13 cellular contexts compared by ENCODE assay signal in the genomic region with DNA sequence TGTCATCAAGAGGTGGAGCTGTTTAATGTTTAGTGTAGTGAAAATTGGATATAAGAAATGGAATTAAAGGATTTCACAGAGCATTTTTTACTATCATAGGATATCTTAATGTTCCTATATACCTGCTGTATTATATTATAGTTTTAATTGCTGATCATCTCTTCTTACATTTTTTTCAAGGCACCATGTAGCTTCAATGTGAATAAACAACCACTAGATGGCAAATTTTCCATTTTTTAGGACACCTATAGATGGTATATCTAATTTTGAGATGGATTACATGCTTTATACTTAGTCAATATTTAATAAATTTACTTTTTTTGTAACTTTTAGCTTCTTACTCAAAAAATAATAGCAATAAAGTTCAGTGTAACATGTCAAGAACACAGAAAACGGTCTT. TPM values are rescaled to one million over a fixed set of nuclear protein-coding genes. Genes with fewer than 3 reads are reported as not detected.
DNase-seq lines count a peak whose midpoint lies in the region; ATAC-seq and TF ChIP-seq lines count a peak whose summit lies in the region.
"Had no signal": no experiment of that assay in that cellular context is flagged by ENCODE, and none has a peak within 500 bp of the region (broad histone marks: within the 10 kb centered on the region; RNA-seq: fewer than 3 reads in every experiment).

No MANE protein-coding gene starts in this region.

- no peaks in the 10 kb centered on the region for H3K36me3 Mint-ChIP-seq in brain
- H3K36me3 Mint-ChIP-seq in natural killer cell treated with Interleukin-12 subunit alpha and Interleukin-12 subunit beta and Interleukin-15 and Interleukin-18, amount 100 ng/mL, for 72 hours, result no peaks in the 10 kb centered on the region
- H3K36me3 Mint-ChIP-seq: activated naive CD4-positive, alpha-beta T cell treated with anti-CD3 and anti-CD28 coated beads, Interleukin-2, amount 10 ng/mL, durations not matched to agents 7 days and 5 days; WTC11 had no signal

- ATAC-seq in GM18861 (IDR thresholded peaks at IDR 0.05; ENCODE audit: unreplicated experiment), result no peak
- no peak for ATAC-seq in natural killer cell treated with Interleukin-12 subunit alpha and Interleukin-12 subunit beta and Interleukin-15 and Interleukin-18, amount 100 ng/mL, for 72 hours
- ATAC-seq: WTC11 had no signal

- H3K4me3 ChIP-seq in retinal pigment epithelial cell (ENCODE audit: low read length), result no peak overlapping the region
- H3K4me3 ChIP-seq: tibial artery had no signal

- no peaks in the 10 kb centered on the region for H3K9me3 Mint-ChIP-seq in brain
- peaks cover 12% of the 10 kb centered on the region for H3K9me3 Mint-ChIP-seq in natural killer cell treated with Interleukin-12 subunit alpha and Interleukin-12 subunit beta and Interleukin-15 and Interleukin-18, amount 100 ng/mL, for 72 hours
- H3K9me3 Mint-ChIP-seq: WTC11 had no signal

- peaks cover 4% of the 10 kb centered on the region for H3K27me3 Mint-ChIP-seq in brain
- H3K27me3 Mint-ChIP-seq in natural killer cell treated with Interleukin-12 subunit alpha and Interleukin-12 subunit beta and Interleukin-15 and Interleukin-18, amount 100 ng/mL, for 72 hours, result no peaks in the 10 kb centered on the region
- H3K27me3 Mint-ChIP-seq: activated naive CD4-positive, alpha-beta T cell treated with anti-CD3 and anti-CD28 coated beads, Interleukin-2, amount 10 ng/mL, durations not matched to agents 7 days and 5 days had no signal

- H3K27ac Mint-ChIP-seq in brain, result no peak overlapping the region
- no peak overlapping the region for H3K27ac Mint-ChIP-seq in natural killer cell treated with Interleukin-12 subunit alpha and Interleukin-12 subunit beta and Interleukin-15 and Interleukin-18, amount 100 ng/mL, for 72 hours
- H3K27ac Mint-ChIP-seq: activated naive CD4-positive, alpha-beta T cell treated with anti-CD3 and anti-CD28 coated beads, Interleukin-2, amount 10 ng/mL, durations not matched to agents 7 days and 5 days; WTC11 had no signal

- TF ChIP-seq CTCF in brain (conservative IDR thresholded peaks at IDR 0.05), result peak; percentile 62 to 71
- peak; percentile 54 for TF ChIP-seq CTCF in retinal pigment epithelial cell (conservative IDR thresholded peaks at IDR 0.05; ENCODE audit: low read depth, low read length)

- DNase-seq in NCI-H510A treated with DMSO at 0.1 percent for 48 hours (lab: John Stamatoyannopoulos, UW) (peak; percentile 14), NCI-H510A (lab: John Stamatoyannopoulos, UW) (no peak), NCI-H1105 (lab: John Stamatoyannopoulos, UW) (peak; percentile 14), retinal pigment epithelial cell (ENCODE audit: low read depth) (no peak)
- no peak for DNase-seq in natural killer cell treated with Interleukin-12 subunit alpha and Interleukin-12 subunit beta and Interleukin-15 and Interleukin-18, amount 100 ng/mL, for 72 hours (ENCODE audit: low spot score)
- no peak for DNase-seq in stimulated activated CD4-positive, alpha-beta T cell treated with anti-CD3 and anti-CD28 coated beads, Interleukin-4, amount 100 ng/mL, for 4 hours
- DNase-seq: activated naive CD4-positive, alpha-beta T cell treated with anti-CD3 and anti-CD28 coated beads, Interleukin-2, amount 10 ng/mL, durations not matched to agents 7 days and 5 days; NCI-H1048; tibial artery had no signal

- H3K4me3 Mint-ChIP-seq in brain, result no peak overlapping the region
- no peak overlapping the region for H3K4me3 Mint-ChIP-seq in natural killer cell treated with Interleukin-12 subunit alpha and Interleukin-12 subunit beta and Interleukin-15 and Interleukin-18, amount 100 ng/mL, for 72 hours
- H3K4me3 Mint-ChIP-seq: activated naive CD4-positive, alpha-beta T cell treated with anti-CD3 and anti-CD28 coated beads, Interleukin-2, amount 10 ng/mL, durations not matched to agents 7 days and 5 days; WTC11 had no signal

- no peaks in the 10 kb centered on the region for H3K4me1 Mint-ChIP-seq in brain
- H3K4me1 Mint-ChIP-seq in natural killer cell treated with Interleukin-12 subunit alpha and Interleukin-12 subunit beta and Interleukin-15 and Interleukin-18, amount 100 ng/mL, for 72 hours (ENCODE audit: low read depth in 2 of 2), result no peaks in the 10 kb centered on the region
- H3K4me1 Mint-ChIP-seq: activated naive CD4-positive, alpha-beta T cell treated with anti-CD3 and anti-CD28 coated beads, Interleukin-2, amount 10 ng/mL, durations not matched to agents 7 days and 5 days; WTC11 had no signal

RNA-seq across cellular contexts. Expression of a gene that starts 9.0 kb away (rescaled TPM):
- polyA plus RNA-seq in brain (ENCODE audit: insufficient read depth, low read depth, low replicate concordance), result not detected
- total RNA-seq in natural killer cell treated with Interleukin-12 subunit alpha and Interleukin-12 subunit beta and Interleukin-15 and Interleukin-18, amount 100 ng/mL, for 72 hours, result not detected
- total RNA-seq: WTC11 had no signal
- polyA plus RNA-seq: BJ had no signal

RNA-seq across cellular contexts. Expression of a gene that starts 9.6 kb away (rescaled TPM):
- polyA plus RNA-seq in brain (ENCODE audit: insufficient read depth, low read depth, low replicate concordance), result 0.12 TPM
- total RNA-seq in natural killer cell treated with Interleukin-12 subunit alpha and Interleukin-12 subunit beta and Interleukin-15 and Interleukin-18, amount 100 ng/mL, for 72 hours, result not detected
- total RNA-seq: WTC11 had no signal
- polyA plus RNA-seq: BJ had no signal

Comparison
In these comparisons a context has a peak if more than half of its experiments do, and no peak if none do; other contexts are left out.
1. DNase-seq: peak in NCI-H510A treated with DMSO at 0.1 percent for 48 hours (single experiment) and NCI-H1105 (single experiment); none in NCI-H510A (single experiment), retinal pigment epithelial cell (single experiment), natural killer cell treated with Interleukin-12 subunit alpha and Interleukin-12 subunit beta and Interleukin-15 and Interleukin-18, amount 100 ng/mL, for 72 hours (single experiment) and stimulated activated CD4-positive, alpha-beta T cell treated with anti-CD3 and anti-CD28 coated beads, Interleukin-4, amount 100 ng/mL, for 4 hours (0 of 2).